ENCODE assay signal across 8 cellular contexts in the genomic region with DNA sequence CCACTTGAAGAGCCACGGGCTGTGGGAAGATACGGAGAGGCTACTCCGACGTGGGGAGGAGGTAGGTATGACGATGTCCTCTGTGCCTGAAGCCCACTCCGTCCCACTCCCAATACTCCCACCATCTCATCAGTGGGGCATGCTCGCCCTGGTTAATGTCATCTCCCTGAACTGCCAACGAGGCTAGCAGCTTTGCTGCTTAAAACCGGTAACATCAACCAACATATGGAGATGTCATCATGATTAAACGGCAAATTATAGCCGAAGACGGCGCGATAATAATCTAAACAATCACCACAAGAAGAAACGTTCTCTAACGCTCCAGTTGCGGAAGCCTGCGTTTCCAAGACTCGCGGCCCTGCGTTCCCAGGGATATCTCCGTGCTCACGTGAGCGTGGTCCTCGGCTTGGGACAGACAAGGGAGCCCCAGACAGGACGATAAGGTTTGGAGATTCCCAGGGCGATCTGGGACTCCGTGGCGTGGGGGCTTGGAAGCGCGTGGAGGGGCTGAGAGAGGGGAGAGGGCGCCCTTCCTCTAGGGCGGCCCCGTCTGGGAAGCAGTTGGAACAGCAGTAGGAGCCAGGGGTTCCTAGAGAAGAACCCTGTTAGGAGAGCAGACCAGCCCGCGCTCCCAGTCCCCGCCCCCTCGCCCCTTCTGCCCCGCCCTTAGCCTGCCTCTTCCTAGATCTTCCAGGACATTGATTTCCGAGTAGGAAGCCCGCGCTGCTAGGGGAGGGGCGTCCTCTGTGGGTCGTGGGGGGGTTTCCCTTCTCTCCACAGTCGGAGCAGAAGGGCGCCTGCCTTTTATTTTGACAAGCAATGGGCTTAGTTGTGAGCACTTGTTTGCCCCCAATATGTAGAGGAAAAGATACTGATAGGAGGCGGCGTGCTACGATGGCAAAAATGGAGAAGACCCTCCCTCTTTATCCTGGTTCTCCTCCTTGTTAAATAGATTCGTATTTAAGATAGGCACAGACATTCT. TPM values are rescaled to one million over a fixed set of nuclear protein-coding genes. Genes with fewer than 3 reads are reported as not detected.
DNase-seq lines count a peak whose midpoint lies in the region; ATAC-seq and TF ChIP-seq lines count a peak whose summit lies in the region.

No MANE protein-coding gene starts in this region.

- H3K4me1 ChIP-seq in DOHH2 (ENCODE audit: control insufficient read depth, low read length) (peaks cover 15% of the 10 kb centered on the region), heart right ventricle (peaks cover 4 to 71% (median 46%) of the 10 kb centered on the region in 9 donors)

- H3K27ac ChIP-seq in DOHH2 (ENCODE audit: low read depth, low read length) = no peak overlapping the region
- peak overlapping the region; percentile 3 to 90 (median 82) for H3K27ac ChIP-seq in heart right ventricle

- H3K9me3 ChIP-seq in DOHH2 (ENCODE audit: control insufficient read depth, insufficient read depth, low read length) = no peaks in the 10 kb centered on the region
- H3K9me3 ChIP-seq in heart right ventricle = no peaks in the 10 kb centered on the region

- intact Hi-C loops in heart right ventricle (cut with DNase I) (loop anchor here in 3 of 10 donors (5.0 to 10.0 kb wide), 3 partner anchors 521 to 851 kb away; no protein-coding TSS in a partner anchor), posterior vena cava (cut with DNase I) (no loop called here)

- H3K36me3 Mint-ChIP-seq in activated T-helper 17 cell treated with anti-CD3 and anti-CD28 coated beads, Interleukin-2, amount 50 U/mL, for 72 hours (ENCODE audit: low read depth) = peaks cover 25% of the 10 kb centered on the region

- no peak for TF ChIP-seq CTCF in DOHH2 (IDR thresholded peaks at IDR 0.05; ENCODE audit: low read depth, low read length, poor library complexity, severe bottlenecking)
- TF ChIP-seq CTCF in heart right ventricle (IDR thresholded peaks at IDR 0.05) = peak in 7 of 9 donors; percentile 20 to 53 (median 44)

- peaks cover 6% of the 10 kb centered on the region; the same call in 1 of the 2 replicates for H3F3A ChIP-seq in DOHH2 (ENCODE audit: control insufficient read depth, insufficient read depth)

- H3K9me3 Mint-ChIP-seq in activated T-helper 17 cell treated with anti-CD3 and anti-CD28 coated beads, Interleukin-2, amount 50 U/mL, for 72 hours = peaks cover 5% of the 10 kb centered on the region

- peak overlapping the region; percentile 63 for H3K4me3 ChIP-seq in DOHH2 (ENCODE audit: low read length)
- H3K4me3 ChIP-seq in heart right ventricle = peak overlapping the region; percentile 32 to 69 (median 60)

- H3K27me3 Mint-ChIP-seq in activated T-helper 17 cell treated with anti-CD3 and anti-CD28 coated beads, Interleukin-2, amount 50 U/mL, for 72 hours = peaks cover 74% of the 10 kb centered on the region

- H3K4me3 Mint-ChIP-seq in activated T-helper 17 cell treated with anti-CD3 and anti-CD28 coated beads, Interleukin-2, amount 50 U/mL, for 72 hours = peak overlapping the region; percentile 82

- no peak for ATAC-seq in activated T-helper 17 cell treated with anti-CD3 and anti-CD28 coated beads, Interleukin-2, amount 50 U/mL, for 72 hours (replicated peaks)
- peak; percentile 77 to 91 (median 87) for ATAC-seq in heart right ventricle
- no peak for ATAC-seq in HG02870 (IDR thresholded peaks at IDR 0.05; ENCODE audit: unreplicated experiment)
- ATAC-seq in GM21737 (IDR thresholded peaks at IDR 0.05; ENCODE audit: unreplicated experiment) = no peak

- H3K36me3 ChIP-seq in DOHH2 (ENCODE audit: control insufficient read depth, low read length) = no peaks in the 10 kb centered on the region
- no peaks in the 10 kb centered on the region for H3K36me3 ChIP-seq in heart right ventricle

- H3K9me2 ChIP-seq in DOHH2 (replicated peaks; ENCODE audit: control insufficient read depth, low read length) = no peaks in the 10 kb centered on the region

- H3K27ac Mint-ChIP-seq in activated T-helper 17 cell treated with anti-CD3 and anti-CD28 coated beads, Interleukin-2, amount 50 U/mL, for 72 hours = peak overlapping the region; percentile 45

- H3K4me2 ChIP-seq in DOHH2 (ENCODE audit: low read length) = peak overlapping the region; percentile 50

- DNase-seq in NCI-H1048 (lab: John Stamatoyannopoulos, UW) (peak; percentile 73), heart right ventricle (peak; percentile 79 to 84), posterior vena cava (ENCODE audit: low spot score) (peak; percentile 87)
- DNase-seq in stimulated activated CD8-positive, alpha-beta memory T cell treated with anti-CD3 and anti-CD28 coated beads, Interleukin-4, amount 100 ng/mL, for 48 hours = no peak

- H3K27me3 ChIP-seq in DOHH2 (ENCODE audit: control insufficient read depth, low read length) (peaks cover 58% of the 10 kb centered on the region), heart right ventricle (peaks cover 37 to 98% (median 89%) of the 10 kb centered on the region in 7 donors)

- no peaks in the 10 kb centered on the region for H3K79me2 ChIP-seq in DOHH2 (ENCODE audit: control insufficient read depth, low read length)

- WGBS in heart right ventricle, 2 donors = 3 to 4% methylated on average over 50 of the region's 50 CpGs

- H3K4me1 Mint-ChIP-seq in activated T-helper 17 cell treated with anti-CD3 and anti-CD28 coated beads, Interleukin-2, amount 50 U/mL, for 72 hours = peaks cover 40% of the 10 kb centered on the region

- no peaks in the 10 kb centered on the region for H4K20me1 ChIP-seq in DOHH2 (ENCODE audit: control insufficient read depth, insufficient read depth, low read depth, low read length)

RNA-seq across cellular contexts. Expression of a gene that starts 10.7 kb away (rescaled TPM):
- 10 to 100 TPM in 1 of 2 donors, 1 to 10 TPM in 1; 1.1 to 14.7 TPM for total RNA-seq in activated T-helper 17 cell treated with anti-CD3 and anti-CD28 coated beads, Interleukin-2, amount 50 U/mL, for 72 hours
- 10 to 100 TPM in 6 of 10 donors, 1 to 10 TPM in 4; 7.1 to 18.8 (median 10.6) TPM for total RNA-seq in heart right ventricle
- polyA plus RNA-seq in heart right ventricle = 10 to 100 TPM; 19.4 to 24.4 TPM
- 10 to 100 TPM; 12.8 to 15.9 TPM for total RNA-seq in posterior vena cava

Comparison
In these comparisons a context has a peak if more than half of its experiments do, and no peak if none do; other contexts are left out.
1. ATAC-seq: peak in heart right ventricle (8 of 8); none in activated T-helper 17 cell treated with anti-CD3 and anti-CD28 coated beads, Interleukin-2, amount 50 U/mL, for 72 hours (single experiment), HG02870 (single experiment) and GM21737 (single experiment).